9 cellular contexts compared by ENCODE assay signal in the genomic region with DNA sequence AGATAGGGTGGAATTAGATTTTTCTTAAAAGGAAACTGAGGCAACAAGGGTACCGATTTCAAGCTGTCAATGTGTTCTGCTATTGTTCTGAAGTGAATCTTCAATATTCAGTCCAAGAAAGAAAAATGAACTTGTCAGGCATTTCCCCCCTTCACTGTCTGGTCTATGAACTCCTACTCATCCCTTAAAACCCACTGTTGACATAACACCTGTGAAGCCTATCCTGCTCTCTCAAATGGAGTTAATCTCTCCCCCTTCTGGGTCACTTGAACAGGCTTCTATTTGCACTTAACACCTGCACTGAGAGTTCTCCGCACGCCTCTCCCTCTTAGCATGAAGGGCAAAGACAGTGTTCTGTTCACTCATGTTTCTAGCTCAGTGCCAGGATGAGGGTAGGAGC.
"Had no signal": no experiment of that assay in that cellular context is flagged by ENCODE, and none has a peak within 500 bp of the region (broad histone marks: within the 10 kb centered on the region; RNA-seq: fewer than 3 reads in every experiment).

No MANE protein-coding gene starts in this region.

- H3K4me1 ChIP-seq: HAP-1 had no signal

- H3K4me3 Mint-ChIP-seq: GM23338, H9, HFFc6 had no signal

- H3K36me3 ChIP-seq: HAP-1 had no signal

- H3K9me3 ChIP-seq: HAP-1 had no signal

- H3K4me3 ChIP-seq: GM23248, GM23338, HAP-1 had no signal

- H3K4me2 ChIP-seq: GM23338 had no signal

- H3K4me1 Mint-ChIP-seq: GM23338, H9 had no signal

- H3K9me3 Mint-ChIP-seq: GM23338, H9, HFFc6 had no signal

- DNase-seq: GM23248, GOT3, H7, H9, HCEC 1CT, HFFc6 had no signal

- H3K27ac Mint-ChIP-seq: GM23338, H9, HFFc6 had no signal

- H3K9ac ChIP-seq: GM23248 had no signal

- H2AFZ ChIP-seq: GM23248, GM23338 had no signal

- ATAC-seq: GM23338, HCT116 had no signal

- H3K27ac ChIP-seq: GM23248 had no signal
